In genomic region chr15:34336333-34336732, GRCh38 we compare ENCODE assay signal across 10 cellular contexts. TPM values are rescaled to one million over a fixed set of nuclear protein-coding genes. Genes with fewer than 3 reads are reported as not detected.
DNase-seq lines count a peak whose midpoint lies in the region; ATAC-seq, FAIRE-seq and TF ChIP-seq lines count a peak whose summit lies in the region.
"Had no signal": no experiment of that assay in that cellular context is flagged by ENCODE, and none has a peak within 500 bp of the region (broad histone marks: within the 10 kb centered on the region; RNA-seq: fewer than 3 reads in every experiment).

No MANE protein-coding gene starts in this region.

- no peak for FAIRE-seq in astrocyte (lab: Jason Lieb, UNC)

- peaks cover 3 to 21% of the 10 kb centered on the region in 2 donors for H3K36me3 Mint-ChIP-seq in CD4-positive, alpha-beta memory T cell
- H3K36me3 Mint-ChIP-seq in H9 (ENCODE audit: insufficient read depth in 1 of 3, low read depth in 3 of 3), result peaks cover 15 to 16% (median 16%) of the 10 kb centered on the region in 3 experiments
- peaks cover 6% of the 10 kb centered on the region for H3K36me3 Mint-ChIP-seq in astrocyte (ENCODE audit: low read depth, unreplicated experiment)
- peaks cover under 1 to 20% (median 4%) of the 10 kb centered on the region in 3 donors for H3K36me3 Mint-ChIP-seq in naive thymus-derived CD8-positive, alpha-beta T cell

- no peak overlapping the region for H2AK5ac ChIP-seq in H9 (ENCODE audit: insufficient read length, low read length)

- H3K79me2 ChIP-seq in H9 (ENCODE audit: insufficient read depth, low read length) (no peaks in the 10 kb centered on the region; the same call in 1 of the 2 replicates), astrocyte (ENCODE audit: insufficient read depth, low read length) (peaks cover 16% of the 10 kb centered on the region)

- H3K79me1 ChIP-seq in H9 (ENCODE audit: insufficient read depth, low read depth, low read length, poor library complexity, severe bottlenecking), result no peaks in the 10 kb centered on the region

- no peaks in the 10 kb centered on the region for H3K27me3 Mint-ChIP-seq in CD4-positive, alpha-beta memory T cell
- H3K27me3 Mint-ChIP-seq in H9 (ENCODE audit: low read depth), result peaks cover 5% of the 10 kb centered on the region; the same call in 1 of the 2 replicates
- H3K27me3 Mint-ChIP-seq in astrocyte (ENCODE audit: low read depth, unreplicated experiment), result no peaks in the 10 kb centered on the region
- no peaks in the 10 kb centered on the region for H3K27me3 Mint-ChIP-seq in naive thymus-derived CD8-positive, alpha-beta T cell

- H4K5ac ChIP-seq in H9 (ENCODE audit: insufficient read length, low read depth, low read length), result no peak overlapping the region

- H3K23me2 ChIP-seq in H9 (ENCODE audit: insufficient read length, low read depth, low read length, poor library complexity, severe bottlenecking), result peaks cover 7% of the 10 kb centered on the region

- ATAC-seq in naive thymus-derived CD8-positive, alpha-beta T cell, result no peak
- ATAC-seq in HG02642 (IDR thresholded peaks at IDR 0.05; ENCODE audit: poor library complexity, unreplicated experiment), result no peak

- H3K18ac ChIP-seq in H9 (ENCODE audit: insufficient read length, low read depth, low read length), result no peak overlapping the region

- POLR2A ChIA-PET in CD4-positive, alpha-beta memory T cell (lab: Charles Lee; ENCODE audit: partially characterized antibody), result interaction anchor here (0.5 to 10.0 kb wide), 13 partner anchors 8 to 652 kb away, joined by 4 to 144 read pairs (median 21); partner anchors contain the start of genes AVEN, EMC4, EMC7 and GOLGA8B
- POLR2A ChIA-PET in naive thymus-derived CD8-positive, alpha-beta T cell (lab: Charles Lee), result interaction anchor here (0.8 to 9.0 kb wide), 6 partner anchors 13 to 247 kb away, joined by 3 to 215 read pairs (median 6); partner anchors contain the start of genes EMC7, GOLGA8B, LPCAT4 and PGBD4

- H3K9ac ChIP-seq in H9 (ENCODE audit: extremely low read depth, insufficient read length, low read length) (no peak overlapping the region), astrocyte (ENCODE audit: low read length) (no peak overlapping the region)

- H3K27ac ChIP-seq in CD4-positive, alpha-beta memory T cell (ENCODE audit: low read depth, low read length), result peak overlapping the region; percentile 76
- H3K27ac ChIP-seq in H9 (ENCODE audit: insufficient read length, low read depth, low read length) (no peak overlapping the region), astrocyte (ENCODE audit: low read depth, low read length) (no peak overlapping the region)

- H2BK15ac ChIP-seq in H9 (ENCODE audit: low read depth, low read length), result no peak overlapping the region

- intact Hi-C loops in CD4-positive, alpha-beta memory T cell (cut with micrococcal nuclease), result loop anchor here (5.0 to 10.0 kb wide), 2 partner anchors 34 to 648 kb away; partner anchors contain the start of gene ZNF770

- no CpG with 5 or more reads among the region's 14 CpGs for WGBS in H9 (ENCODE audit: extremely low coverage, insufficient read length, low lambda C conversion rate)

- no peak overlapping the region for H2BK120ac ChIP-seq in H9 (ENCODE audit: low read depth, low read length, poor library complexity, severe bottlenecking)

- no peak overlapping the region for H3K56ac ChIP-seq in H9 (ENCODE audit: insufficient read length, low read depth, low read length)

- no peaks in the 10 kb centered on the region for H4K20me1 ChIP-seq in H9 (ENCODE audit: control insufficient read depth, insufficient read depth, insufficient read length)
- no peaks in the 10 kb centered on the region for H4K20me1 ChIP-seq in astrocyte (ENCODE audit: insufficient read depth, low read length)

- no peak for DNase-seq in CD4-positive, alpha-beta memory T cell
- DNase-seq in H9 (no peak), astrocyte (ENCODE audit: low read depth) (no peak), NCI-H2227 (lab: John Stamatoyannopoulos, UW; ENCODE audit: unreplicated experiment) (no peak), NCI-H187 (lab: John Stamatoyannopoulos, UW) (no peak), NCI-H1092 treated with DMSO at 0.1 percent for 48 hours (lab: John Stamatoyannopoulos, UW) (no peak)
- DNase-seq in naive thymus-derived CD8-positive, alpha-beta T cell, result no peak
- DNase-seq: foreskin melanocyte, retina had no signal

- no peak overlapping the region for H4K91ac ChIP-seq in H9 (ENCODE audit: insufficient read length, low read depth, low read length)

- no peak overlapping the region for H2BK12ac ChIP-seq in H9 (ENCODE audit: insufficient read length, low read depth, low read length)

- H3K4me3 ChIP-seq in CD4-positive, alpha-beta memory T cell (ENCODE audit: low read length in 2 of 2), result peak overlapping the region; percentile 62 to 98
- H3K4me3 ChIP-seq in astrocyte (ENCODE audit: insufficient read depth, low read depth, low read length), result no peak overlapping the region

- H3K4me2 ChIP-seq in H9 (ENCODE audit: insufficient read depth, insufficient read length, low read length) (no peak overlapping the region), astrocyte (ENCODE audit: low read length) (peak overlapping the region; percentile 96)

- H3K4ac ChIP-seq in H9 (ENCODE audit: low read depth, low read length), result no peak overlapping the region

- peaks cover 0 to 2% (median 0%) of the 10 kb centered on the region in 8 donors for H3K9me3 Mint-ChIP-seq in CD4-positive, alpha-beta memory T cell
- no peaks in the 10 kb centered on the region for H3K9me3 Mint-ChIP-seq in H9
- H3K9me3 Mint-ChIP-seq in astrocyte (ENCODE audit: unreplicated experiment), result no peaks in the 10 kb centered on the region
- H3K9me3 Mint-ChIP-seq in naive thymus-derived CD8-positive, alpha-beta T cell, result no peaks in the 10 kb centered on the region

- peak overlapping the region; percentile 94 to 100 (median 100) for H3K4me3 Mint-ChIP-seq in CD4-positive, alpha-beta memory T cell
- peak overlapping the region; percentile 81 to 96; a peak in 4 of 5 replicates for H3K4me3 Mint-ChIP-seq in H9
- H3K4me3 Mint-ChIP-seq in astrocyte (ENCODE audit: unreplicated experiment), result peak overlapping the region; percentile 92
- peak overlapping the region; percentile 91 to 100 (median 99) for H3K4me3 Mint-ChIP-seq in naive thymus-derived CD8-positive, alpha-beta T cell

- H3K14ac ChIP-seq in H9 (ENCODE audit: insufficient read depth, low read length), result no peak overlapping the region

- H3K27me3 ChIP-seq in CD4-positive, alpha-beta memory T cell (ENCODE audit: insufficient read depth, low read length), result no peaks in the 10 kb centered on the region
- H3K27me3 ChIP-seq in H9 (ENCODE audit: insufficient read depth, low read length) (no peaks in the 10 kb centered on the region), astrocyte (ENCODE audit: insufficient read depth, low read length) (no peaks in the 10 kb centered on the region)

- no peak overlapping the region for H3K23ac ChIP-seq in H9 (ENCODE audit: insufficient read length, low read depth, low read length)

- peaks cover 41 to 75% (median 51%) of the 10 kb centered on the region in 4 donors for H3K4me1 Mint-ChIP-seq in CD4-positive, alpha-beta memory T cell
- H3K4me1 Mint-ChIP-seq in H9 (peaks cover 7% of the 10 kb centered on the region in 2 experiments), astrocyte (ENCODE audit: low read depth, unreplicated experiment) (peaks cover 11% of the 10 kb centered on the region)
- peaks cover 27 to 77% (median 60%) of the 10 kb centered on the region in 4 donors for H3K4me1 Mint-ChIP-seq in naive thymus-derived CD8-positive, alpha-beta T cell

- CTCF ChIA-PET in CD4-positive, alpha-beta memory T cell (lab: Charles Lee; ENCODE audit: partially characterized antibody), result interaction anchor here (1.3 to 4.8 kb wide), 5 partner anchors 8 to 126 kb away, joined by 4 to 28 read pairs (median 17); partner anchors contain the start of genes KATNBL1 and LPCAT4

- TF ChIP-seq CTCF in H9 (conservative IDR thresholded peaks at IDR 0.05) (no peak), astrocyte (IDR thresholded peaks at IDR 0.05; ENCODE audit: insufficient read depth, low read depth, low read length) (no peak)

- H3K36me3 ChIP-seq in CD4-positive, alpha-beta memory T cell (ENCODE audit: insufficient read depth, low read length), result no peaks in the 10 kb centered on the region
- peaks cover 18% of the 10 kb centered on the region for H3K36me3 ChIP-seq in astrocyte (ENCODE audit: insufficient read depth, low read length)

- H3K9me3 ChIP-seq in CD4-positive, alpha-beta memory T cell (ENCODE audit: control insufficient read depth in 1 of 2, low read length in 2 of 2), result no peaks in the 10 kb centered on the region
- H3K9me3 ChIP-seq in H9 (ENCODE audit: control insufficient read depth, low read depth, low read length) (no peaks in the 10 kb centered on the region), astrocyte (ENCODE audit: insufficient read depth, low read depth, low read length) (no peaks in the 10 kb centered on the region)

- no peak overlapping the region for H2BK5ac ChIP-seq in H9 (ENCODE audit: insufficient read length, low read length)

- no peak overlapping the region for H2BK20ac ChIP-seq in H9 (ENCODE audit: low read depth, low read length, poor library complexity, severe bottlenecking)

- peak overlapping the region; percentile 91 to 99 (median 97) for H3K27ac Mint-ChIP-seq in CD4-positive, alpha-beta memory T cell
- H3K27ac Mint-ChIP-seq in H9, result no peak overlapping the region
- H3K27ac Mint-ChIP-seq in astrocyte (ENCODE audit: unreplicated experiment), result no peak overlapping the region
- peak overlapping the region; percentile 90 to 99 (median 97) for H3K27ac Mint-ChIP-seq in naive thymus-derived CD8-positive, alpha-beta T cell

- H2AFZ ChIP-seq in H9 (ENCODE audit: low read length), result no peak overlapping the region
- H2AFZ ChIP-seq in astrocyte (ENCODE audit: low read depth, low read length), result no peak overlapping the region

- peaks cover 75% of the 10 kb centered on the region for H3K4me1 ChIP-seq in CD4-positive, alpha-beta memory T cell (ENCODE audit: insufficient read depth, low read length)
- no peaks in the 10 kb centered on the region for H3K4me1 ChIP-seq in H9 (ENCODE audit: insufficient read depth, low read length)
- peaks cover 12% of the 10 kb centered on the region for H3K4me1 ChIP-seq in astrocyte (ENCODE audit: insufficient read depth, low read length)

- H3T11ph ChIP-seq in H9 (ENCODE audit: low read length), result no peak overlapping the region

- H4K8ac ChIP-seq in H9 (replicated peaks; ENCODE audit: insufficient read length, low read depth, low read length), result no peak overlapping the region

RNA-seq across cellular contexts. Expression of gene SLC12A6, which starts 1.2 kb away (rescaled TPM):
- total RNA-seq in CD4-positive, alpha-beta memory T cell, result 10 to 100 TPM; 71.3 to 72.0 TPM
- 1 to 10 TPM; 1.8 to 8.1 TPM for polyA plus RNA-seq in CD4-positive, alpha-beta memory T cell
- total RNA-seq in H9 (2021), result 8.4 and 11.1 TPM in 2 replicates
- 15.8 and 17.8 TPM in 2 replicates for total RNA-seq in astrocyte
- total RNA-seq in naive thymus-derived CD8-positive, alpha-beta T cell, result 100 to 1,000 TPM; 130 to 138 TPM
- 10 to 100 TPM in 1 of 3 donors, 1 to 10 TPM in 2; 4.0 to 13.3 (median 7.3) TPM for polyA plus RNA-seq in naive thymus-derived CD8-positive, alpha-beta T cell

RNA-seq across cellular contexts. Expression of gene NOP10, which starts 6.6 kb away (rescaled TPM):
- total RNA-seq in CD4-positive, alpha-beta memory T cell, result 10 to 100 TPM; 73.5 to 77.2 TPM
- polyA plus RNA-seq in CD4-positive, alpha-beta memory T cell, result 100 to 1,000 TPM; 298 to 318 TPM
- 215 and 235 TPM in 2 replicates for total RNA-seq in H9 (2021)
- 209 and 224 TPM in 2 replicates for total RNA-seq in astrocyte
- total RNA-seq in naive thymus-derived CD8-positive, alpha-beta T cell, result 10 to 100 TPM; 61.7 to 64.4 TPM
- 100 to 1,000 TPM; 239 to 320 (median 257) TPM for polyA plus RNA-seq in naive thymus-derived CD8-positive, alpha-beta T cell

RNA-seq across cellular contexts. Expression of gene NUTM1, which starts 6.8 kb away (rescaled TPM):
- not detected for total RNA-seq in CD4-positive, alpha-beta memory T cell
- polyA plus RNA-seq in CD4-positive, alpha-beta memory T cell, result not detected
- total RNA-seq in H9 (2021) (0.26 and 0.46 TPM in 2 replicates), astrocyte (not detected in 2 replicates)
- not detected for total RNA-seq in naive thymus-derived CD8-positive, alpha-beta T cell
- not detected for polyA plus RNA-seq in naive thymus-derived CD8-positive, alpha-beta T cell

RNA-seq across cellular contexts. Expression of gene LPCAT4, which starts 30.7 kb away (rescaled TPM):
- total RNA-seq in CD4-positive, alpha-beta memory T cell, result 100 to 1,000 TPM; 100 to 108 TPM
- polyA plus RNA-seq in CD4-positive, alpha-beta memory T cell, result 10 to 100 TPM; 19.0 to 23.4 TPM
- total RNA-seq in H9 (2021) (62.2 and 71.1 TPM in 2 replicates), astrocyte (44.4 TPM in 2 replicates)
- 10 to 100 TPM; 63.9 to 66.3 TPM for total RNA-seq in naive thymus-derived CD8-positive, alpha-beta T cell
- polyA plus RNA-seq in naive thymus-derived CD8-positive, alpha-beta T cell, result 10 to 100 TPM in 1 of 3 donors, 1 to 10 TPM in 2; 5.3 to 10.4 (median 8.2) TPM

Comparison
In these comparisons a context has a peak if more than half of its experiments do, and no peak if none do; other contexts are left out.
1. H3K27ac Mint-ChIP-seq: peak in CD4-positive, alpha-beta memory T cell (7 of 7) and naive thymus-derived CD8-positive, alpha-beta T cell (10 of 10); none in H9 (0 of 3) and astrocyte (single experiment).
2. Peak in every context shown above with its lines, with median percentiles within 50 percentile points of each other: H3K4me3 Mint-ChIP-seq.